7 cellular contexts compared by ENCODE assay signal in the genomic region with DNA sequence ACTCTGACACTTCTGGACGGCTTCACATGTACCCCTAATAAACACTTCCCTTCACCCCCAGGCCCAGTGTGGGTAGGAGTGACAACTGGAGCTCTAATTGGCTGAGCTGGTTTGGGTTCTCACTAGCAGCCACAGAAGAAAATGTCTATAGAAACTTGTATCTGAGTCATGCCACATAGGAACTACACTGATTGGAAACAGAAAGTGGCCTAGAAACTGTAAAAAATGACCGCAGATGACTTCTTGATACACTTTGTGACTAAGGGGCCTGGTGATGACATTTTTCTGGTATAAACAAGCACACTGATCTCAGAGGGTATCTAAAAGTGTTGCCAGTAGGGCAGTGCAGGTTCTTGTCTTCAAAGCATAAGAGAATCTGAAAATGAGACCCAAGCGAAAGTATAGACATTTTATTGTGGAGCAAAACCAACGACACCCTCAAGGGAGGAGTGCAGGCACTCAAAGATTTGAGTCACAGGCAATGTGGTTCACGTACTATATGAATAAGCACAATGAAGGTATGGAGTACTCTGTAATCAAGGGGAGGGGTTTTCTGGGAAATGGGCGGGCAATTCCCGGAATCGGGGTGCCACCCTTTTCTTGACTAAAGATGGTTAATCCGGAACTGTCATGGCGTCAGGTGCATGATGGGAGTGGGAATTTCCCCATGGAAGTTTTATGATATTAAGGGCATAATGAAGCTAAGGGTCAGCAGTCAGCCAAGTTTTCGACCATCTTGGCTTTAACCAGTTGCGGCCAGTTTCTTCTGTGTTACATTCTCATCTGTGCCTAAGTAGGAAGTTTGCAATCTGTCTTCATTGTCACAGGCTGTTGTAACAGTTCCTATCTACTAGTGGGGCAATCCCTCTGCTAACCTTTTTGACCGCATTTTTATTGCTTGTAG.
A peak's percentile ranks its signal among the peaks of the same experiment; 100 is the strongest.
DNase-seq lines count a peak whose midpoint lies in the region; ATAC-seq, FAIRE-seq and TF ChIP-seq lines count a peak whose summit lies in the region.

A gene with protein sequence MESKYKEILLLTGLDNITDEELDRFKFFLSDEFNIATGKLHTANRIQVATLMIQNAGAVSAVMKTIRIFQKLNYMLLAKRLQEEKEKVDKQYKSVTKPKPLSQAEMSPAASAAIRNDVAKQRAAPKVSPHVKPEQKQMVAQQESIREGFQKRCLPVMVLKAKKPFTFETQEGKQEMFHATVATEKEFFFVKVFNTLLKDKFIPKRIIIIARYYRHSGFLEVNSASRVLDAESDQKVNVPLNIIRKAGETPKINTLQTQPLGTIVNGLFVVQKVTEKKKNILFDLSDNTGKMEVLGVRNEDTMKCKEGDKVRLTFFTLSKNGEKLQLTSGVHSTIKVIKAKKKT (minus strand): TSS at position 14 of the 904 bp plus-strand sequence. CDS start 3,267 bp downstream, outside the sequence.

- intact Hi-C loops in tibial artery (cut with DNase I; ENCODE audit: low total_unique reads) = no loop called here

- H3K27ac ChIP-seq in tibial artery = no peak within 1 kb of the TSS

- no peaks in the 10 kb centered on the region for H3K9me3 ChIP-seq in tibial artery

- peak; percentile 48 for DNase-seq in GM19239 (ENCODE audit: insufficient read length, low spot score)
- DNase-seq in activated naive CD8-positive, alpha-beta T cell treated with anti-CD3 and anti-CD28 coated beads, Interleukin-2, amount 50 U/mL, for 16 hours (ENCODE audit: low read depth, low spot score) = peak; percentile 34
- peak; percentile 97 for DNase-seq in stimulated activated CD4-positive, alpha-beta T cell treated with anti-CD3 and anti-CD28 coated beads, Interleukin-15, amount 100 ng/mL, for 24 hours
- DNase-seq in tibial artery = no peak
- DNase-seq in NCI-H446 treated with DMSO at 0.1 percent for 48 hours (lab: John Stamatoyannopoulos, UW) = no peak

- H3K36me3 ChIP-seq in tibial artery = no peaks in the 10 kb centered on the region

- peak within 1 kb of the TSS; percentile 97 for H3K27ac Mint-ChIP-seq in T-helper 1 cell treated with Interleukin-12 subunit alpha and Interleukin-12 subunit beta and Interleukin-4 antibody, amounts not matched to agents 30 μg/mL and 1 μg/mL, for 36 hours

- no peak within 1 kb of the TSS for H3K4me3 ChIP-seq in tibial artery

- peak; percentile 84 for ATAC-seq in HG03108 (IDR thresholded peaks at IDR 0.05; ENCODE audit: unreplicated experiment)

- H3K36me3 Mint-ChIP-seq in T-helper 1 cell treated with Interleukin-12 subunit alpha and Interleukin-12 subunit beta and Interleukin-4 antibody, amounts not matched to agents 30 μg/mL and 1 μg/mL, for 36 hours (ENCODE audit: low read depth) = peaks cover 13% of the 10 kb centered on the region

- H3K4me1 Mint-ChIP-seq in T-helper 1 cell treated with Interleukin-12 subunit alpha and Interleukin-12 subunit beta and Interleukin-4 antibody, amounts not matched to agents 30 μg/mL and 1 μg/mL, for 36 hours (ENCODE audit: low read depth) = peaks cover 42% of the 10 kb centered on the region

- H3K27me3 Mint-ChIP-seq in T-helper 1 cell treated with Interleukin-12 subunit alpha and Interleukin-12 subunit beta and Interleukin-4 antibody, amounts not matched to agents 30 μg/mL and 1 μg/mL, for 36 hours (ENCODE audit: low read depth) = peaks cover 4% of the 10 kb centered on the region

- no peaks in the 10 kb centered on the region for H3K4me1 ChIP-seq in tibial artery

- H3K27me3 ChIP-seq in tibial artery = peaks cover 0 to 4% of the 10 kb centered on the region in 2 donors

- H3K4me3 Mint-ChIP-seq in T-helper 1 cell treated with Interleukin-12 subunit alpha and Interleukin-12 subunit beta and Interleukin-4 antibody, amounts not matched to agents 30 μg/mL and 1 μg/mL, for 36 hours = peak within 1 kb of the TSS; percentile 83

- H3K9me3 Mint-ChIP-seq in T-helper 1 cell treated with Interleukin-12 subunit alpha and Interleukin-12 subunit beta and Interleukin-4 antibody, amounts not matched to agents 30 μg/mL and 1 μg/mL, for 36 hours = peaks cover 5% of the 10 kb centered on the region

- peak; percentile 98 for FAIRE-seq in GM19239 (lab: Jason Lieb, UNC)

- no peak for TF ChIP-seq CTCF in tibial artery (IDR thresholded peaks at IDR 0.05)

Comparison
In these comparisons a context has a peak if more than half of its experiments do, and no peak if none do; other contexts are left out.
1. DNase-seq: peak in GM19239 (single experiment), activated naive CD8-positive, alpha-beta T cell treated with anti-CD3 and anti-CD28 coated beads, Interleukin-2, amount 50 U/mL, for 16 hours (single experiment) and stimulated activated CD4-positive, alpha-beta T cell treated with anti-CD3 and anti-CD28 coated beads, Interleukin-15, amount 100 ng/mL, for 24 hours (single experiment); none in tibial artery (0 of 2) and NCI-H446 treated with DMSO at 0.1 percent for 48 hours (single experiment).